27 cellular contexts compared by ENCODE assay signal in genomic region chr15:97786741-97787140, GRCh38.
"Had no signal": no experiment of that assay in that cellular context is flagged by ENCODE, and none has a peak within 500 bp of the region (broad histone marks: within the 10 kb centered on the region; RNA-seq: fewer than 3 reads in every experiment).

No MANE protein-coding gene starts in this region.

- H3K4me3 ChIP-seq: esophagus squamous epithelium had no signal

- ATAC-seq: activated CD4-positive, alpha-beta T cell treated with anti-CD3 and anti-CD28 coated beads for 36 hours; activated CD8-positive, alpha-beta memory T cell treated with anti-CD3 and anti-CD28 coated beads, Interleukin-2, amount 10 ng/mL, durations not matched to agents 7 days and 5 days; activated CD8-positive, alpha-beta T cell treated with anti-CD3 and anti-CD28 coated beads, Interleukin-2, amount 10 ng/mL, durations not matched to agents 7 days and 5 days; activated T-cell treated with anti-CD3 and anti-CD28 coated beads, Interleukin-2, amount 50 U/mL, for 4 hours; activated T-helper 17 cell treated with anti-CD3 and anti-CD28 coated beads, Interleukin-2, amount 50 U/mL, for 72 hours; effector memory CD8-positive, alpha-beta T cell; T-helper 17 cell had no signal

- H3K36me3 ChIP-seq: brain microvascular endothelial cell, esophagus squamous epithelium had no signal

- H3K9me3 ChIP-seq: esophagus squamous epithelium had no signal

- H3K27ac ChIP-seq: brain microvascular endothelial cell, esophagus squamous epithelium had no signal

- DNase-seq: activated CD4-positive, alpha-beta memory T cell treated with anti-CD3 and anti-CD28 coated beads for 36 hours; activated CD4-positive, alpha-beta T cell treated with anti-CD3 and anti-CD28 coated beads for 36 hours; activated CD4-positive, alpha-beta T cell treated with anti-CD3 and anti-CD28 coated beads, Interleukin-2, amount 10 ng/mL, durations not matched to agents 24 days and 14 days; activated CD4-positive, CD25-positive, alpha-beta regulatory T cell; activated CD4-positive, CD25-positive, alpha-beta regulatory T cell treated with anti-CD3 and anti-CD28 coated beads, Interleukin-2, amount 50 U/mL, for 72 hours; activated CD8-positive, alpha-beta memory T cell treated with anti-CD3 and anti-CD28 coated beads, Interleukin-2, amount 10 ng/mL, durations not matched to agents 7 days and 5 days; activated CD8-positive, alpha-beta memory T cell treated with anti-CD3 and anti-CD28 coated beads, Interleukin-2, amount 50 U/mL, for 4 hours; activated CD8-positive, alpha-beta T cell treated with anti-CD3 and anti-CD28 coated beads, Interleukin-2, amount 10 ng/mL, durations not matched to agents 7 days and 5 days; activated effector memory CD4-positive, alpha-beta T cell treated with Interleukin-2 at 50 U/mL for 16 hours; activated gamma-delta T cell treated with Interleukin-2 at 50 U/mL for 16 hours; activated naive CD4-positive, alpha-beta T cell treated with anti-CD3 and anti-CD28 coated beads, Interleukin-2, amount 50 U/mL, for 16 hours; activated naive CD4-positive, alpha-beta T cell treated with Interleukin-2 at 50 U/mL for 16 hours; activated T-cell treated with anti-CD3 and anti-CD28 coated beads, Interleukin-2, amount 50 U/mL, for 4 hours; amniotic stem cell; anterior cingulate cortex; brain microvascular endothelial cell; cortex of kidney; dermis blood vessel endothelial cell; effector CD4-positive, alpha-beta T cell; effector memory CD8-positive, alpha-beta T cell; erythroblast; esophagus squamous epithelium; foreskin melanocyte; T-helper 1 cell; T-helper 17 cell; T1000 had no signal

- H3K27me3 ChIP-seq: brain microvascular endothelial cell, esophagus squamous epithelium had no signal
